Comparison of ENCODE assay signal across 10 cellular contexts in the genomic region with DNA sequence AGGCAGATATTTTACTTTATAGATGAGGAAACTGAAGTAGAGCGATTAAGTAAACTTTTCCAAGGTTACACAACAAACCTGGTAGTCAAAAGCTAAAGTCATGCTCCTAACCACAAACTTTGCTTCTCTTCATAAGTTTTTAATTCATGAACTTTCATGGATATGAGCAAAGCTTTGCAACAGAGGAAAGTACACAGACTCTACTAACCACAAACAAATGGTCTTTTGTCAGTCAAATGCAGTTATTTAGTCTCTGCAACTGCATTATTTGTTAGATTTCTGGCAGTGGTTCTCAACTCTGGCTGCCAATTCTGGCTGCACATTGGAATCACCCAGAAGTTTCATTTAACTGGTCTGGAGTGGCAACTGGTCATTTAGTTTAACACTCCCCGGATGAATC.
DNase-seq lines count a peak whose midpoint lies in the region; ATAC-seq, FAIRE-seq and TF ChIP-seq lines count a peak whose summit lies in the region.
"Had no signal": no experiment of that assay in that cellular context is flagged by ENCODE, and none has a peak within 500 bp of the region (broad histone marks: within the 10 kb centered on the region; RNA-seq: fewer than 3 reads in every experiment).

No MANE protein-coding gene starts in this region.

- H3K36me3 ChIP-seq in small intestine (ENCODE audit: control insufficient read depth in 2 of 2, insufficient read depth in 2 of 2, low read length in 2 of 2): peaks cover 0 to 4% of the 10 kb centered on the region in 2 donors
- H3K36me3 ChIP-seq: ovary had no signal

- H3K9me3 ChIP-seq in small intestine (ENCODE audit: control insufficient read depth, low read depth): no peaks in the 10 kb centered on the region
- H3K9me3 ChIP-seq: ovary had no signal

- H3K27me3 ChIP-seq in small intestine (ENCODE audit: control insufficient read depth in 2 of 2, insufficient read depth in 2 of 2, low read length in 2 of 2): no peaks in the 10 kb centered on the region
- H3K27me3 ChIP-seq: ovary had no signal

- FAIRE-seq in RCC 7860 (lab: Jason Lieb, UNC): peak; percentile 71
- no peak for FAIRE-seq in small intestine (lab: Jason Lieb, UNC)

- WGBS in small intestine, 3 donors: 74 to 92% (median 75%) methylated on average over 2 of the region's 2 CpGs

- DNase-seq in H4 (ENCODE audit: low spot score): peak; percentile 51
- no peak for DNase-seq in RCC 7860 (ENCODE audit: low spot score)
- peak; percentile 85 for DNase-seq in fibroblast of mammary gland (ENCODE audit: low read depth)
- no peak for DNase-seq in sciatic nerve (ENCODE audit: low spot score)
- DNase-seq in small intestine: no peak
- DNase-seq in DMS 273 treated with DMSO at 0.1 percent for 48 hours (lab: John Stamatoyannopoulos, UW): no peak
- DNase-seq in KG1 (lab: John Stamatoyannopoulos, UW): no peak
- DNase-seq: activated CD8-positive, alpha-beta T cell treated with anti-CD3 and anti-CD28 coated beads for 36 hours; NCI-H1048; ovary had no signal

- no peak overlapping the region for H3K27ac ChIP-seq in small intestine (ENCODE audit: low read depth in 1 of 2, low read length in 1 of 2)
- H3K27ac ChIP-seq: ovary had no signal

- TF ChIP-seq CTCF in fibroblast of mammary gland (conservative IDR thresholded peaks at IDR 0.05; ENCODE audit: control insufficient read depth, insufficient read depth, low read depth, low read length): no peak

- H3K4me1 ChIP-seq in small intestine (ENCODE audit: control insufficient read depth in 2 of 2, insufficient read depth in 1 of 2, low read depth in 1 of 2, low read length in 1 of 2): no peaks in the 10 kb centered on the region

- no peak overlapping the region for H3K4me3 ChIP-seq in fibroblast of mammary gland (ENCODE audit: control insufficient read depth, low read depth, low read length)
- no peak overlapping the region for H3K4me3 ChIP-seq in small intestine (ENCODE audit: low read depth in 1 of 2, low read length in 2 of 2)
- H3K4me3 ChIP-seq: ovary had no signal

- intact Hi-C loops in sciatic nerve (cut with DNase I): no loop called here

- peak; percentile 24 for ATAC-seq in sciatic nerve
- ATAC-seq: activated CD8-positive, alpha-beta T cell treated with anti-CD3 and anti-CD28 coated beads for 36 hours had no signal

Comparison
In these comparisons a context has a peak if more than half of its experiments do, and no peak if none do; other contexts are left out.
1. DNase-seq: peak in H4 (single experiment) and fibroblast of mammary gland (single experiment); none in RCC 7860 (single experiment), sciatic nerve (single experiment), small intestine (single experiment), DMS 273 treated with DMSO at 0.1 percent for 48 hours (single experiment) and KG1 (single experiment).